Comparison of ENCODE assay signal across 7 cellular contexts in genomic region chr11:15945726-15946125, GRCh38.
"Had no signal": no experiment of that assay in that cellular context is flagged by ENCODE, and none has a peak within 500 bp of the region (broad histone marks: within the 10 kb centered on the region; RNA-seq: fewer than 3 reads in every experiment).

No MANE protein-coding gene starts in this region.

- H2AFZ ChIP-seq: GM23248 had no signal

- H3K4me3 ChIP-seq: GM23248 had no signal

- H3K4me3 Mint-ChIP-seq: IgD-negative memory B cell had no signal

- DNase-seq: GM23248, GOT3, H7, HCEC 1CT had no signal

- ATAC-seq: HepG2 had no signal

- H3K27ac Mint-ChIP-seq: IgD-negative memory B cell had no signal

- H3K4me1 Mint-ChIP-seq: IgD-negative memory B cell had no signal

- H3K27ac ChIP-seq: GM23248, HL-60 had no signal

- H3K36me3 Mint-ChIP-seq: IgD-negative memory B cell had no signal

- H3K9ac ChIP-seq: GM23248 had no signal
